In genomic region chr15:91881551-91882297, GRCh38 we compare ENCODE assay signal across 14 cellular contexts. TPM values are rescaled to one million over a fixed set of nuclear protein-coding genes. Genes with fewer than 3 reads are reported as not detected.
A peak's percentile ranks its signal among the peaks of the same experiment; 100 is the strongest.
DNase-seq lines count a peak whose midpoint lies in the region; ATAC-seq lines count a peak whose summit lies in the region.
"Had no signal": no experiment of that assay in that cellular context is flagged by ENCODE, and none has a peak within 500 bp of the region (broad histone marks: within the 10 kb centered on the region; RNA-seq: fewer than 3 reads in every experiment).

No MANE protein-coding gene starts in this region.

- no peak overlapping the region for H3K4me3 Mint-ChIP-seq in activated T-helper 17 cell treated with anti-CD3 and anti-CD28 coated beads, Interleukin-2, amount 50 U/mL, for 72 hours

- DNase-seq in NCI-H2171 treated with DMSO at 0.1 percent for 48 hours (lab: John Stamatoyannopoulos, UW) (peak; percentile 14), NCI-H2171 (lab: John Stamatoyannopoulos, UW) (no peak), NCI-H524 treated with DMSO at 0.1 percent for 48 hours (lab: John Stamatoyannopoulos, UW) (peak; percentile 69), iPS-NIHi11 (ENCODE audit: low spot score) (peak; percentile 48), substantia nigra (lab: John Stamatoyannopoulos, UW) (no peak), ureter (ENCODE audit: low spot score) (no peak)
- DNase-seq: KBM-7, NCI-H1092, NCI-H187, NCI-H526, PC-3 had no signal

- H3K27me3 Mint-ChIP-seq in activated T-helper 17 cell treated with anti-CD3 and anti-CD28 coated beads, Interleukin-2, amount 50 U/mL, for 72 hours: no peaks in the 10 kb centered on the region

- peaks cover 6% of the 10 kb centered on the region for H3K36me3 Mint-ChIP-seq in activated T-helper 17 cell treated with anti-CD3 and anti-CD28 coated beads, Interleukin-2, amount 50 U/mL, for 72 hours (ENCODE audit: low read depth)

- no peak for ATAC-seq in activated T-helper 17 cell treated with anti-CD3 and anti-CD28 coated beads, Interleukin-2, amount 50 U/mL, for 72 hours (replicated peaks)
- no peak for ATAC-seq in GM18517 (IDR thresholded peaks at IDR 0.05; ENCODE audit: unreplicated experiment)
- ATAC-seq: HCT116, PC-3 had no signal

- H3K4me1 Mint-ChIP-seq in activated T-helper 17 cell treated with anti-CD3 and anti-CD28 coated beads, Interleukin-2, amount 50 U/mL, for 72 hours: peaks cover 26% of the 10 kb centered on the region

- H3K27ac ChIP-seq in substantia nigra (ENCODE audit: low read depth, low read length, poor library complexity, severe bottlenecking): peak overlapping the region; percentile 86

- H3K9me3 Mint-ChIP-seq in activated T-helper 17 cell treated with anti-CD3 and anti-CD28 coated beads, Interleukin-2, amount 50 U/mL, for 72 hours: no peaks in the 10 kb centered on the region

- H3K27ac Mint-ChIP-seq in activated T-helper 17 cell treated with anti-CD3 and anti-CD28 coated beads, Interleukin-2, amount 50 U/mL, for 72 hours: no peak overlapping the region

RNA-seq across cellular contexts. Expression of gene SLCO3A1, which starts 28.2 kb away (rescaled TPM):
- total RNA-seq in activated T-helper 17 cell treated with anti-CD3 and anti-CD28 coated beads, Interleukin-2, amount 50 U/mL, for 72 hours: 10 to 100 TPM in 1 of 2 donors, 1 to 10 TPM in 1; 7.0 to 11.0 TPM
- 42.3 TPM for total RNA-seq in ureter

Comparison
In these comparisons a context has a peak if more than half of its experiments do, and no peak if none do; other contexts are left out.
1. DNase-seq: peak in NCI-H2171 treated with DMSO at 0.1 percent for 48 hours (single experiment), NCI-H524 treated with DMSO at 0.1 percent for 48 hours (single experiment) and iPS-NIHi11 (single experiment); none in NCI-H2171 (single experiment), substantia nigra (0 of 49) and ureter (single experiment).